22 cellular contexts compared by ENCODE assay signal in genomic region chr1:101924700-101925099, GRCh38.
"Had no signal": no experiment of that assay in that cellular context is flagged by ENCODE, and none has a peak within 500 bp of the region (broad histone marks: within the 10 kb centered on the region; RNA-seq: fewer than 3 reads in every experiment).

No MANE protein-coding gene starts in this region.

- H3K27ac ChIP-seq: SJSA1, SK-N-MC had no signal

- H3K36me3 ChIP-seq: MG63, SJSA1 had no signal

- H3K9me3 ChIP-seq: MG63, SJSA1 had no signal

- ATAC-seq: HepG2 had no signal

- H3K4me3 ChIP-seq: MG63, SJSA1, SK-N-MC had no signal

- H3K4me1 ChIP-seq: SJSA1 had no signal

- H3K27me3 ChIP-seq: MG63 had no signal

- DNase-seq: IMR-90, Karpas-422, KG1, MG63, NCI-H1092, NCI-H1105 treated with DMSO at 0.1 percent for 48 hours, NCI-H1417 treated with DMSO at 0.1 percent for 48 hours, NCI-H146, NCI-H1694 treated with DMSO at 0.1 percent for 48 hours, NCI-H1930, NCI-H2081, NCI-H2107, NCI-H2227 treated with DMSO at 0.1 percent for 48 hours, NCI-H524, NCI-H69, NCI-H774, Right ventricle myocardium superior, RPMI8226, SIG-M5 had no signal
